ENCODE assay signal across 20 cellular contexts in the genomic region with DNA sequence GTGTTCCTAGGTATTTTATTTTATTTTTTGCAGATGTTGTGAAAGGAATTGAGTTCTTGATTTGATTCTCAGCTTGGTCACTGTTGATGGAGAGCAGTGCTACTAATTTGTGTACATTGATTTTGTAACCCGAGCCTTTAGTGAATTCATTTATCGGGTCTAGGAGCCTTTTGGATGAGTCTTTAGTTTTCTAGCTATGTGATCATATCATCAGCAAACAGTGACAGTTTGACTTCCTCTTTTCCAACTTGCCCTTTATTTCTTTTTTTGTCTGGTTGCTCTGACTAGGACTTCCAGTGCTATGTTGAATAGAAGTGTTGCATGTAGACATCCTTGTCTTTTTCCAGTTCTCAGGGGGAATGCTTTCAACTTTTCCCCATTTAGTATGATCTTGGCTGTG.
"Had no signal": no experiment of that assay in that cellular context is flagged by ENCODE, and none has a peak within 500 bp of the region (broad histone marks: within the 10 kb centered on the region; RNA-seq: fewer than 3 reads in every experiment).

No MANE protein-coding gene starts in this region.

- DNase-seq: activated CD4-positive, alpha-beta T cell treated with anti-CD3 and anti-CD28 coated beads, Interleukin-2, amount 10 ng/mL, durations not matched to agents 7 days and 5 days; activated CD4-positive, CD25-positive, alpha-beta regulatory T cell treated with anti-CD3 and anti-CD28 coated beads, Interleukin-2, amount 50 U/mL, for 72 hours; activated CD8-positive, alpha-beta T cell treated with anti-CD3 and anti-CD28 coated beads, Interleukin-2, amount 10 ng/mL, durations not matched to agents 7 days and 5 days; activated gamma-delta T cell treated with Interleukin-2 at 50 U/mL for 16 hours; brain microvascular endothelial cell; caudate nucleus; effector CD4-positive, alpha-beta T cell; left colon; mesenchymal stem cell; ovary; psoas muscle; stimulated activated CD4-positive, alpha-beta T cell treated with anti-CD3 and anti-CD28 coated beads, Interleukin-12 subunit alpha, Interleukin-12 subunit beta, amount 100 ng/mL, for 4 hours; stimulated activated CD4-positive, alpha-beta T cell treated with anti-CD3 and anti-CD28 coated beads, Interleukin-4, amount 100 ng/mL, for 4 hours; stimulated activated naive CD8-positive, alpha-beta T cell treated with anti-CD3 and anti-CD28 coated beads, Interleukin-15, Interleukin-2, amounts not matched to agents 100 U/mL and 50 U/mL, for 24 hours; tibial artery; WERI-Rb-1 had no signal

- H3K36me3 ChIP-seq: ascending aorta, brain microvascular endothelial cell, neutrophil, ovary, right atrium auricular region, tibial artery, WERI-Rb-1 had no signal

- H3K4me3 ChIP-seq: ascending aorta, ovary, psoas muscle, right atrium auricular region, tibial artery had no signal

- H3K4me1 ChIP-seq: ascending aorta, psoas muscle, right atrium auricular region, tibial artery had no signal

- ATAC-seq: activated CD8-positive, alpha-beta T cell treated with anti-CD3 and anti-CD28 coated beads, Interleukin-2, amount 10 ng/mL, durations not matched to agents 7 days and 5 days; activated naive CD4-positive, alpha-beta T cell treated with anti-CD3 and anti-CD28 coated beads, Interleukin-2, amount 50 U/mL, for 72 hours; left colon; psoas muscle; stimulated activated naive CD8-positive, alpha-beta T cell treated with anti-CD3 and anti-CD28 coated beads, Interleukin-15, Interleukin-2, amounts not matched to agents 100 U/mL and 50 U/mL, for 24 hours had no signal

- H3K27ac ChIP-seq: ascending aorta, brain microvascular endothelial cell, neutrophil, ovary, psoas muscle, right atrium auricular region, tibial artery, WERI-Rb-1 had no signal

- H3K9me3 ChIP-seq: ascending aorta, neutrophil, ovary, psoas muscle, right atrium auricular region, tibial artery had no signal

- H3K27me3 ChIP-seq: ascending aorta, brain microvascular endothelial cell, neutrophil, ovary, right atrium auricular region, tibial artery had no signal
